In the genomic region with DNA sequence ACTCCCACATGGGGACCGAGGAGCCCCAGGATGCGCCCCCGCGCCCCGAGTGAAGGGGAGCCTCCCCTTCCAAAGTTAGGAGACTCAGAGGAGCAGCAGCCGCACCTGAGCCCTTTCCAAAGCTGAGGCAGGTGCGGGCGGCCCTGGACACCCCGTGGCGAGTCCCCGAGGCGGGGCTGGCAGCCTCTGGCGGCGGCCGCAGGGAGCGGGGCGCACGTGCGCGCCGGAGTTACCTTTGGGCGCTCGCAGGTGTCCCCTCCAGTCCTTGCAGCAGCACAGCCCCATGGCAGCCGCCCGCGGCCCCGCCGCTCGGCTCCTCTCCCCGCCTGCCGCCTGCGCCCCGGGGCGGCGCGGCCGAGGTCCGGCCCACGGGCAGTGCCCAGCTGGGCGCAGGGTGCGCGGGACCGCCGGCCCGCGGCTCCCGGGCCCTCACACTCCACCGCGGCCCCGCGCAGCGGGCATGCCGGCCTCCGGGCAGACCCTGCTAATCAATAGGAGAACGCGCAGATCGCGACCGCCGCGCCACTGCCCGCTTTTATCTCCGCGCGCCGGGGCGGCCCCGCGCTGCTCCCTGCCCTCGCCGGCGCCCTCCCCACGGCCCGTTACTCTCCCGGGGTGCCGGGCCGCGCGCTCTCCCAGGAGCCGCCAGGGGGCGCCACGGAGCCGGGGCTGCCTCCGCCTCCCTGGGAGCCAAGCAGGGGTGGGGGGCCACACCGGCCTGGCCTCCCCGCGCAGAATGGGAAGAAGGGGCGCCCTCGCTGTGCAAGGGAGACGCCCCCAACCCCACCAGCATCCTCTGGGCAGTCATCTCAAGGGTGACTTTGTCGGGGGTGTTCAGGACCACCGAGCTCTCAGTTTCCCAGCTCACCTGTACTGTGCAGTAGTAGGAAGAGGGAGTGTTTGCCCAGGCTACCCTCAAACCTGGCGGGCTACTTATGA, we compare ENCODE assay signal across 8 cellular contexts.
A peak's percentile ranks its signal among the peaks of the same experiment; 100 is the strongest.
DNase-seq lines count a peak whose midpoint lies in the region; ATAC-seq and TF ChIP-seq lines count a peak whose summit lies in the region.

No MANE protein-coding gene starts in this region.

- H3K4me1 ChIP-seq in iPS-20b (ENCODE audit: insufficient read depth, low read length) (peaks cover 7% of the 10 kb centered on the region; the same call in 1 of the 2 replicates), suprapubic skin (peaks cover 16% of the 10 kb centered on the region)

- H3K27me3 ChIP-seq in H7 (ENCODE audit: control insufficient read depth, insufficient read depth, low read length) (no peaks in the 10 kb centered on the region), iPS-20b (ENCODE audit: insufficient read depth, low read length) (peaks cover 25% of the 10 kb centered on the region; the same call in 1 of the 2 replicates), suprapubic skin (peaks cover 45% of the 10 kb centered on the region)

- no peak for ATAC-seq in GM21528 (IDR thresholded peaks at IDR 0.05; ENCODE audit: low FRiP score, unreplicated experiment)

- H3K36me3 ChIP-seq in H7 (replicated peaks; ENCODE audit: control insufficient read depth, insufficient read depth, low read length) (no peaks in the 10 kb centered on the region), iPS-20b (ENCODE audit: insufficient read depth, low read depth, low read length) (no peaks in the 10 kb centered on the region), suprapubic skin (no peaks in the 10 kb centered on the region)

- H3K27ac Mint-ChIP-seq in activated CD4-positive, alpha-beta T cell treated with anti-CD3 and anti-CD28 coated beads, Interleukin-2, amount 10 ng/mL, durations not matched to agents 7 days and 5 days = no peak overlapping the region

- H3K4me3 ChIP-seq in H7 (ENCODE audit: insufficient read depth, low read depth, low read length) (peak overlapping the region; percentile 69), iPS-20b (ENCODE audit: low read length) (peak overlapping the region; percentile 83; the same call in 1 of the 2 replicates), suprapubic skin (peak overlapping the region; percentile 51)

- no peak overlapping the region for H3K27ac ChIP-seq in iPS-20b (ENCODE audit: low read length)
- H3K27ac ChIP-seq in suprapubic skin = no peak overlapping the region

- peaks cover 7% of the 10 kb centered on the region for H3K4me1 Mint-ChIP-seq in activated CD4-positive, alpha-beta T cell treated with anti-CD3 and anti-CD28 coated beads, Interleukin-2, amount 10 ng/mL, durations not matched to agents 7 days and 5 days

- no peaks in the 10 kb centered on the region for H3K9me3 ChIP-seq in iPS-20b (ENCODE audit: insufficient read depth, low read depth, low read length)
- H3K9me3 ChIP-seq in suprapubic skin = no peaks in the 10 kb centered on the region

- TF ChIP-seq POLR2A in suprapubic skin (IDR thresholded peaks at IDR 0.05) = no peak

- H3K9ac ChIP-seq in iPS-20b (ENCODE audit: low read depth, low read length) = peak overlapping the region; percentile 65; the same call in 1 of the 2 replicates

- peak; percentile 78 for DNase-seq in AG20443 (ENCODE audit: low spot score)
- peak; percentile 95 for DNase-seq in H7
- DNase-seq in amniotic epithelial cell (ENCODE audit: low read depth) = peak; percentile 16
- DNase-seq in suprapubic skin (ENCODE audit: low spot score in 2 of 2) = peak in 1 of 2 donors; percentile 72
- DNase-seq in activated CD4-positive, alpha-beta T cell treated with anti-CD3 and anti-CD28 coated beads, Interleukin-2, amount 10 ng/mL, durations not matched to agents 7 days and 5 days = no peak
- no peak for DNase-seq in superior temporal gyrus (ENCODE audit: extremely low spot score)

- H3K4me3 Mint-ChIP-seq in activated CD4-positive, alpha-beta T cell treated with anti-CD3 and anti-CD28 coated beads, Interleukin-2, amount 10 ng/mL, durations not matched to agents 7 days and 5 days = no peak overlapping the region

- TF ChIP-seq EP300 in suprapubic skin (IDR thresholded peaks at IDR 0.05) = no peak

- H3K36me3 Mint-ChIP-seq in activated CD4-positive, alpha-beta T cell treated with anti-CD3 and anti-CD28 coated beads, Interleukin-2, amount 10 ng/mL, durations not matched to agents 7 days and 5 days (ENCODE audit: low read depth) = no peaks in the 10 kb centered on the region

- POLR2A ChIA-PET in activated CD4-positive, alpha-beta T cell treated with anti-CD3 and anti-CD28 coated beads, Interleukin-2, amount 10 ng/mL, durations not matched to agents 7 days and 5 days (lab: Charles Lee) = no interaction called here

- no peaks in the 10 kb centered on the region for H3K9me3 Mint-ChIP-seq in activated CD4-positive, alpha-beta T cell treated with anti-CD3 and anti-CD28 coated beads, Interleukin-2, amount 10 ng/mL, durations not matched to agents 7 days and 5 days

- TF ChIP-seq CTCF in suprapubic skin (IDR thresholded peaks at IDR 0.05) = peak in 1 of 2 donors; percentile 29

- 53% methylated on average over 5 of the region's 93 CpGs for WGBS in suprapubic skin

- CTCF ChIA-PET in activated CD4-positive, alpha-beta T cell treated with anti-CD3 and anti-CD28 coated beads, Interleukin-2, amount 10 ng/mL, durations not matched to agents 7 days and 5 days (lab: Charles Lee) = interaction anchor here (1.4 kb wide), 1 partner anchor 11 kb away, joined by 3 read pairs; no protein-coding TSS in a partner anchor

- peaks cover 60% of the 10 kb centered on the region for H3K27me3 Mint-ChIP-seq in activated CD4-positive, alpha-beta T cell treated with anti-CD3 and anti-CD28 coated beads, Interleukin-2, amount 10 ng/mL, durations not matched to agents 7 days and 5 days

Comparison
In these comparisons a context has a peak if more than half of its experiments do, and no peak if none do; other contexts are left out.
1. DNase-seq: peak in AG20443 (single experiment), H7 (single experiment) and amniotic epithelial cell (single experiment); none in activated CD4-positive, alpha-beta T cell treated with anti-CD3 and anti-CD28 coated beads, Interleukin-2, amount 10 ng/mL, durations not matched to agents 7 days and 5 days (single experiment) and superior temporal gyrus (single experiment).
2. Peak in every context shown above with its lines, with median percentiles within 50 percentile points of each other: H3K4me3 ChIP-seq.